ENCODE assay signal across 9 cellular contexts in genomic region chr12:128069359-128069997, GRCh38.
DNase-seq lines count a peak whose midpoint lies in the region; ATAC-seq, FAIRE-seq and TF ChIP-seq lines count a peak whose summit lies in the region.
"Had no signal": no experiment of that assay in that cellular context is flagged by ENCODE, and none has a peak within 500 bp of the region (broad histone marks: within the 10 kb centered on the region; RNA-seq: fewer than 3 reads in every experiment).

No MANE protein-coding gene starts in this region.

- CTCF ChIA-PET in HepG2 (lab: Yijun Ruan, JAX; ENCODE audit: low intra/inter-chr PET ratio, low total read pairs): interaction anchor here (0.6 to 0.8 kb wide), 2 partner anchors 393 to 689 kb away, joined by 3 read pairs; no protein-coding TSS in a partner anchor

- no TSS peak for BruUV-seq in HepG2 (replicated peaks; lab: Mats Ljungman, UMichigan)

- FAIRE-seq in HepG2 (lab: Jason Lieb, UNC): peak; percentile 81

- H3K36me3 Mint-ChIP-seq in naive thymus-derived CD8-positive, alpha-beta T cell: peaks cover 0 to 2% (median 0%) of the 10 kb centered on the region in 3 donors

- no peak overlapping the region for H3K27ac Mint-ChIP-seq in naive thymus-derived CD8-positive, alpha-beta T cell
- H3K27ac Mint-ChIP-seq: T-helper 1 cell treated with Interleukin-12 subunit alpha and Interleukin-12 subunit beta and Interleukin-4 antibody, amounts not matched to agents 30 μg/mL and 1 μg/mL, for 36 hours had no signal

- peaks cover 0 to 9% (median 0%) of the 10 kb centered on the region in 9 donors for H3K9me3 Mint-ChIP-seq in naive thymus-derived CD8-positive, alpha-beta T cell
- H3K9me3 Mint-ChIP-seq: T-helper 1 cell treated with Interleukin-12 subunit alpha and Interleukin-12 subunit beta and Interleukin-4 antibody, amounts not matched to agents 30 μg/mL and 1 μg/mL, for 36 hours had no signal

- no peaks in the 10 kb centered on the region for H3K27me3 ChIP-seq in body of pancreas
- H3K27me3 ChIP-seq in HepG2 (ENCODE audit: control insufficient read depth in 1 of 2, insufficient read depth in 2 of 2, low read length in 2 of 2): no peaks in the 10 kb centered on the region

- H4K20me1 ChIP-seq in HepG2 (ENCODE audit: insufficient read depth, low read length): no peaks in the 10 kb centered on the region

- peak in 5 of 7 experiments; percentile 9 to 32 (median 24) for TF ChIP-seq CTCF in body of pancreas (IDR thresholded peaks at IDR 0.05)
- TF ChIP-seq CTCF in HepG2 (CRISPR knock-in tag; IDR thresholded peaks at IDR 0.05): peak; percentile 80

- no peak overlapping the region for H3K4me2 ChIP-seq in HepG2 (ENCODE audit: low read depth, low read length)

- DNase-seq in AG08396 (ENCODE audit: low spot score): peak; percentile 43
- DNase-seq in GM04503 (ENCODE audit: low read depth): peak; percentile 4
- peak; percentile 32 for DNase-seq in NCI-H2196 treated with DMSO at 0.1 percent for 48 hours (lab: John Stamatoyannopoulos, UW; ENCODE audit: unreplicated experiment)
- peak in 3 of 4 donors; percentile 19 to 35 (median 24) for DNase-seq in body of pancreas
- DNase-seq in HepG2 (ENCODE audit: low spot score): peak; percentile 30
- no peak for DNase-seq in ecto neural progenitor cell (ENCODE audit: low spot score)
- DNase-seq in naive thymus-derived CD8-positive, alpha-beta T cell: no peak

- TF ChIP-seq RAD21 in HepG2 (CRISPR knock-in tag; IDR thresholded peaks at IDR 0.05): 0 out of 2 replicates have a peak, but pooled peaks have one; percentile 24

- no peak overlapping the region for H3K27ac ChIP-seq in body of pancreas
- H3K27ac ChIP-seq in HepG2 (ENCODE audit: extremely low read length, insufficient read depth, low read length): no peak overlapping the region

- no peak overlapping the region for H2AFZ ChIP-seq in HepG2 (ENCODE audit: low read length)

- no peaks in the 10 kb centered on the region for H3K4me1 Mint-ChIP-seq in naive thymus-derived CD8-positive, alpha-beta T cell

- 17 to 25% methylated on average over 12 of the region's 12 CpGs for WGBS in body of pancreas, 2 donors
- under 1% methylated on average over 12 of the region's 12 CpGs for WGBS in HepG2 (ENCODE audit: low lambda C conversion rate)

- TF ChIP-seq EP300 in HepG2 (IDR thresholded peaks at IDR 0.05; ENCODE audit: low read depth in 2 of 2, low read length in 2 of 2): no peak
- TF ChIP-seq EP300 in HepG2 (CRISPR knock-in tag; IDR thresholded peaks at IDR 0.05; ENCODE audit: borderline replicate concordance): no peak

- H3K4me3 Mint-ChIP-seq in naive thymus-derived CD8-positive, alpha-beta T cell: no peak overlapping the region
- H3K4me3 Mint-ChIP-seq: T-helper 1 cell treated with Interleukin-12 subunit alpha and Interleukin-12 subunit beta and Interleukin-4 antibody, amounts not matched to agents 30 μg/mL and 1 μg/mL, for 36 hours had no signal

- ATAC-seq in HG02885 (IDR thresholded peaks at IDR 0.05; ENCODE audit: poor library complexity, unreplicated experiment): peak; percentile 79
- no peak for ATAC-seq in body of pancreas
- peak; percentile 70 for ATAC-seq in HepG2
- ATAC-seq in naive thymus-derived CD8-positive, alpha-beta T cell: no peak

- intact Hi-C loops in body of pancreas (cut with DNase I) (no loop called here), HepG2 (cut with micrococcal nuclease; ENCODE audit: unreplicated experiment) (no loop called here)

- TF ChIP-seq POLR2A in body of pancreas (IDR thresholded peaks at IDR 0.05) (no peak), HepG2 (IDR thresholded peaks at IDR 0.05; ENCODE audit: insufficient read depth in 1 of 2, low read depth in 2 of 2, low read length in 2 of 2) (no peak)

- POLR2A ChIA-PET in HepG2 (lab: Yijun Ruan, JAX): no interaction called here
- POLR2A ChIA-PET in naive thymus-derived CD8-positive, alpha-beta T cell (lab: Charles Lee): no interaction called here

- H3K27me3 Mint-ChIP-seq in naive thymus-derived CD8-positive, alpha-beta T cell: peaks cover 0 to 6% (median 0%) of the 10 kb centered on the region in 5 donors

- in situ Hi-C loops in HepG2 (cut with HindIII; ENCODE audit: extremely low pct_ligation_motif_present, low pct_unique_long_range_greater_than_20kb): no loop called here

- H3K36me3 ChIP-seq in body of pancreas (replicated peaks in 1 of 2; ENCODE audit: insufficient read depth in 1 of 2, low read depth in 2 of 2) (no peaks in the 10 kb centered on the region), HepG2 (replicated peaks in 1 of 2; ENCODE audit: control insufficient read depth in 1 of 2, insufficient read depth in 2 of 2, low read length in 2 of 2) (no peaks in the 10 kb centered on the region)

- no peaks in the 10 kb centered on the region for H3K4me1 ChIP-seq in body of pancreas
- no peaks in the 10 kb centered on the region for H3K4me1 ChIP-seq in HepG2 (ENCODE audit: insufficient read depth, low read length)

- no peak overlapping the region for H3K9ac ChIP-seq in HepG2 (ENCODE audit: insufficient read depth, low read depth, low read length)

- H3K9me3 ChIP-seq in body of pancreas (no peaks in the 10 kb centered on the region), HepG2 (ENCODE audit: low read length) (no peaks in the 10 kb centered on the region)

- H3K4me3 ChIP-seq in body of pancreas (no peak overlapping the region), HepG2 (replicated peaks in 1 of 3; ENCODE audit: insufficient read depth in 1 of 3, low read depth in 2 of 3, low read length in 3 of 3) (no peak overlapping the region)

- no peaks in the 10 kb centered on the region for H3K79me2 ChIP-seq in HepG2 (ENCODE audit: insufficient read depth, low read length)

TF ChIP-seq in HepG2, 621 proteins besides CTCF, POLR2A, EP300 and RAD21:
- TF ChIP-seq STAG1 (CRISPR knock-in tag; IDR thresholded peaks at IDR 0.05): peak; percentile 73
- 0 out of 4 replicates have a peak, but pooled peaks of 1 of the 2 experiments have one; percentile 7 for TF ChIP-seq MAFK (conservative IDR thresholded peaks at IDR 0.05 in 1 of 2, IDR thresholded peaks at IDR 0.05 in 1 of 2; ENCODE audit: low read length in 2 of 2)
- TF ChIP-seq KDM5B (CRISPR knock-in tag; IDR thresholded peaks at IDR 0.05; ENCODE audit: borderline replicate concordance): no peak

Comparison
In these comparisons a context has a peak if more than half of its experiments do, and no peak if none do; other contexts are left out.
1. DNase-seq: peak in AG08396 (single experiment), GM04503 (single experiment), NCI-H2196 treated with DMSO at 0.1 percent for 48 hours (single experiment), body of pancreas (3 of 4) and HepG2 (single experiment); none in ecto neural progenitor cell (single experiment) and naive thymus-derived CD8-positive, alpha-beta T cell (0 of 10).
2. ATAC-seq: peak in HG02885 (single experiment) and HepG2 (single experiment); none in body of pancreas (single experiment) and naive thymus-derived CD8-positive, alpha-beta T cell (0 of 2).